In the genomic region with DNA sequence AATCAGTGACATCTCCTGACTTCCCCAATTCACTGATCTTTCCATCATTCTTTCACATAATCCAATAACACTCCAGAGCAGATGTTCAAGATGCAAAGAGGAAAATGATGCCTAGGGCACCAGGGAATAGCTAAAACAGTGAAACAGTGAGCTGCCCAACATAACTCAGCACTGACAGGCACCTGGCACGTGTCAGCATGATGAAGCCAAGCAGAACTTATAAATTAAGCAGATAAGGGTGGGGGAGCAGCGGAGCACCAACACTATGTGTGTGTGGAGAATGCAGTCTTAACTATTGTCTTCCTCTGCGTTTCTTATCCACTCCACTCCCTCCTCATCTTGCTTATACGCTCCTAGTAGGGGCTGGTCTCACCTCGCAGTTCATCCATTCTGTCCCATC, we compare ENCODE assay signal across 1 cellular context.
A peak's percentile ranks its signal among the peaks of the same experiment; 100 is the strongest.
TF ChIP-seq lines count a peak whose summit lies in the region.

No MANE protein-coding gene starts in this region.

TF ChIP-seq in SK-N-SH treated with all-trans-retinoic acid at 6 μM for 48 hours, 23 proteins besides CTCF, POLR2A, EP300 and RAD21 (continued from another document):
- TF ChIP-seq, protein P1, sequence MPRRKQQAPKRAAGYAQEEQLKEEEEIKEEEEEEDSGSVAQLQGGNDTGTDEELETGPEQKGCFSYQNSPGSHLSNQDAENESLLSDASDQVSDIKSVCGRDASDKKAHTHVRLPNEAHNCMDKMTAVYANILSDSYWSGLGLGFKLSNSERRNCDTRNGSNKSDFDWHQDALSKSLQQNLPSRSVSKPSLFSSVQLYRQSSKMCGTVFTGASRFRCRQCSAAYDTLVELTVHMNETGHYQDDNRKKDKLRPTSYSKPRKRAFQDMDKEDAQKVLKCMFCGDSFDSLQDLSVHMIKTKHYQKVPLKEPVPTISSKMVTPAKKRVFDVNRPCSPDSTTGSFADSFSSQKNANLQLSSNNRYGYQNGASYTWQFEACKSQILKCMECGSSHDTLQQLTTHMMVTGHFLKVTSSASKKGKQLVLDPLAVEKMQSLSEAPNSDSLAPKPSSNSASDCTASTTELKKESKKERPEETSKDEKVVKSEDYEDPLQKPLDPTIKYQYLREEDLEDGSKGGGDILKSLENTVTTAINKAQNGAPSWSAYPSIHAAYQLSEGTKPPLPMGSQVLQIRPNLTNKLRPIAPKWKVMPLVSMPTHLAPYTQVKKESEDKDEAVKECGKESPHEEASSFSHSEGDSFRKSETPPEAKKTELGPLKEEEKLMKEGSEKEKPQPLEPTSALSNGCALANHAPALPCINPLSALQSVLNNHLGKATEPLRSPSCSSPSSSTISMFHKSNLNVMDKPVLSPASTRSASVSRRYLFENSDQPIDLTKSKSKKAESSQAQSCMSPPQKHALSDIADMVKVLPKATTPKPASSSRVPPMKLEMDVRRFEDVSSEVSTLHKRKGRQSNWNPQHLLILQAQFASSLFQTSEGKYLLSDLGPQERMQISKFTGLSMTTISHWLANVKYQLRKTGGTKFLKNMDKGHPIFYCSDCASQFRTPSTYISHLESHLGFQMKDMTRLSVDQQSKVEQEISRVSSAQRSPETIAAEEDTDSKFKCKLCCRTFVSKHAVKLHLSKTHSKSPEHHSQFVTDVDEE (CRISPR knock-in tag; IDR thresholded peaks at IDR 0.05), result peak; percentile 90
- TF ChIP-seq ESRRG (CRISPR knock-in tag; IDR thresholded peaks at IDR 0.05), result no peak
- TF ChIP-seq TCF4 (CRISPR knock-in tag; IDR thresholded peaks at IDR 0.05; ENCODE audit: borderline replicate concordance), result peak; percentile 83
